Comparison of ENCODE assay signal across 25 cellular contexts in genomic region chr10:77123330-77123729, GRCh38.
"Had no signal": no experiment of that assay in that cellular context is flagged by ENCODE, and none has a peak within 500 bp of the region (broad histone marks: within the 10 kb centered on the region; RNA-seq: fewer than 3 reads in every experiment).

No MANE protein-coding gene starts in this region.

- FAIRE-seq: small intestine, urothelium cell line had no signal

- H3K27ac ChIP-seq: neural progenitor cell, ovary, parathyroid adenoma, psoas muscle, right lobe of liver, sigmoid colon, stomach, thoracic aorta, thyroid gland, tibial nerve, upper lobe of left lung, vagina had no signal

- H2AFZ ChIP-seq: neural progenitor cell, parathyroid adenoma had no signal

- H3K4me2 ChIP-seq: neural progenitor cell had no signal

- H3K9me3 ChIP-seq: ovary, psoas muscle, right lobe of liver, sigmoid colon, stomach, thoracic aorta, thyroid gland, tibial nerve, upper lobe of left lung, vagina had no signal

- H3K4me1 ChIP-seq: parathyroid adenoma, psoas muscle, right lobe of liver, thyroid gland, tibial nerve had no signal

- ATAC-seq: natural killer cell; psoas muscle; right cardiac atrium; right lobe of liver; stimulated activated effector memory CD8-positive, alpha-beta T cell treated with anti-CD3 and anti-CD28 coated beads, Interleukin-12 subunit alpha, Interleukin-12 subunit beta, amount 100 ng/mL, for 72 hours; stimulated activated naive B cell treated with anti-CD40 and anti-IgM and Interleukin-4, amounts not matched to agents 10 μg/mL and 1 μg/mL and 100 μg/mL, for 72 hours had no signal

- H3K27me3 ChIP-seq: neural progenitor cell, ovary, right lobe of liver, sigmoid colon, stomach, thyroid gland, tibial nerve, upper lobe of left lung, vagina had no signal

- H3K9ac ChIP-seq: neural progenitor cell, parathyroid adenoma had no signal

- DNase-seq: natural killer cell; occipital lobe; ovary; posterior cingulate gyrus; psoas muscle; right cardiac atrium; right lobe of liver; sigmoid colon; small intestine; stimulated activated CD4-positive, alpha-beta T cell treated with anti-CD3 and anti-CD28 coated beads, Interleukin-15, amount 100 ng/mL, for 24 hours; stimulated activated CD4-positive, alpha-beta T cell treated with anti-CD3 and anti-CD28 coated beads, Interleukin-2, amount 100 ng/mL, for 24 hours; stimulated activated CD4-positive, alpha-beta T cell treated with anti-CD3 and anti-CD28 coated beads, Interleukin-2, amount 100 ng/mL, for 48 hours; stimulated activated CD4-positive, alpha-beta T cell treated with anti-CD3 and anti-CD28 coated beads, Interleukin-4, amount 100 ng/mL, for 24 hours; stimulated activated naive B cell treated with anti-CD40 and anti-IgM and Interleukin-4, amounts not matched to agents 10 μg/mL and 1 μg/mL and 100 μg/mL, for 72 hours; stimulated activated naive CD4-positive, alpha-beta T cell treated with Interleukin-2 at 50 U/mL for 16 hours; stomach; thyroid gland; upper lobe of left lung had no signal

- H3K36me3 ChIP-seq: neural progenitor cell, ovary, right lobe of liver, sigmoid colon, stomach, thoracic aorta, thyroid gland, tibial nerve, upper lobe of left lung, vagina had no signal

- H3K79me2 ChIP-seq: parathyroid adenoma had no signal

- H3K4me3 ChIP-seq: neural progenitor cell, ovary, psoas muscle, right lobe of liver, sigmoid colon, stomach, thoracic aorta, thyroid gland, tibial nerve, upper lobe of left lung, vagina had no signal
